In genomic region chr21:36247316-36247715, GRCh38 we compare ENCODE assay signal across 24 cellular contexts.
DNase-seq lines count a peak whose midpoint lies in the region; TF ChIP-seq lines count a peak whose summit lies in the region.
"Had no signal": no experiment of that assay in that cellular context is flagged by ENCODE, and none has a peak within 500 bp of the region (broad histone marks: within the 10 kb centered on the region; RNA-seq: fewer than 3 reads in every experiment).

No MANE protein-coding gene starts in this region.

- H3K27ac ChIP-seq in KOPT-K1 (ENCODE audit: low read depth, low read length, poor library complexity, severe bottlenecking) = peak overlapping the region; percentile 96
- H3K27ac ChIP-seq: 22Rv1, cardiac muscle cell, coronary artery, heart left ventricle, lower lobe of right lung had no signal

- H3K9me3 ChIP-seq in KOPT-K1 (ENCODE audit: insufficient read depth, low read length, poor library complexity, severe bottlenecking) = no peaks in the 10 kb centered on the region
- H3K9me3 ChIP-seq: heart left ventricle, lower lobe of right lung, mucosa of descending colon had no signal

- in situ Hi-C loops in astrocyte of the spinal cord (cut with HindIII; ENCODE audit: low sequenced_read_pairs) = no loop called here

- H3K4me3 ChIP-seq in AG04449 (ENCODE audit: low read depth, low read length) (no peak overlapping the region), astrocyte of the spinal cord (ENCODE audit: low read depth, low read length) (no peak overlapping the region)
- H3K4me3 ChIP-seq: cardiac muscle cell, coronary artery, heart left ventricle, lower lobe of right lung, mucosa of descending colon had no signal

- POLR2A ChIA-PET in AG04449 (lab: Yijun Ruan, JAX) = no interaction called here

- peaks cover 50% of the 10 kb centered on the region for H3K36me3 ChIP-seq in KOPT-K1 (ENCODE audit: insufficient read depth, low read length)
- H3K36me3 ChIP-seq: cardiac muscle cell had no signal

- CTCF ChIA-PET in AG04449 (lab: Yijun Ruan, JAX) = interaction anchor here (1.4 to 5.5 kb wide), 4 partner anchors 10 to 106 kb away, joined by 3 to 30 read pairs (median 10); no protein-coding TSS in a partner anchor

- TF ChIP-seq CTCF in AG04449 (IDR thresholded peaks at IDR 0.05; ENCODE audit: insufficient read depth, low read length, missing control alignments) = no peak
- no peak for TF ChIP-seq CTCF in astrocyte of the spinal cord (IDR thresholded peaks at IDR 0.05; ENCODE audit: low read depth, low read length)

- peak; percentile 7 for DNase-seq in AG04449 (ENCODE audit: low read depth, low spot score)
- DNase-seq in astrocyte of the spinal cord (ENCODE audit: low read depth, low spot score) = peak; percentile 47
- peak; percentile 23 for DNase-seq in kidney glomerular epithelial cell (lab: John Stamatoyannopoulos, UW)
- DNase-seq in RPMI8226 = no peak
- no peak for DNase-seq in NCI-H1417 treated with DMSO at 0.1 percent for 48 hours (lab: John Stamatoyannopoulos, UW)
- no peak for DNase-seq in activated CD4-positive, alpha-beta T cell treated with anti-CD3 and anti-CD28 coated beads for 48 hours
- DNase-seq in NCI-H524 (lab: John Stamatoyannopoulos, UW) = no peak
- DNase-seq: activated CD4-positive, alpha-beta T cell treated with anti-CD3 and anti-CD28 coated beads for 4 hours; activated naive CD4-positive, alpha-beta T cell treated with anti-CD3 and anti-CD28 coated beads, Interleukin-2, amount 50 U/mL, for 16 hours; effector memory CD8-positive, alpha-beta T cell; foreskin fibroblast; heart left ventricle; lower lobe of right lung; mucosa of descending colon; natural killer cell; NCI-H1694; NCI-H446 treated with DMSO at 0.1 percent for 48 hours; NCI-H82; substantia nigra; T-helper 9 cell had no signal

Comparison
In these comparisons a context has a peak if more than half of its experiments do, and no peak if none do; other contexts are left out.
1. DNase-seq: peak in AG04449 (single experiment), astrocyte of the spinal cord (single experiment) and kidney glomerular epithelial cell (single experiment); none in RPMI8226 (single experiment), NCI-H1417 treated with DMSO at 0.1 percent for 48 hours (single experiment), activated CD4-positive, alpha-beta T cell treated with anti-CD3 and anti-CD28 coated beads for 48 hours (single experiment) and NCI-H524 (0 of 2).